Comparison of ENCODE assay signal across 21 cellular contexts in the genomic region with DNA sequence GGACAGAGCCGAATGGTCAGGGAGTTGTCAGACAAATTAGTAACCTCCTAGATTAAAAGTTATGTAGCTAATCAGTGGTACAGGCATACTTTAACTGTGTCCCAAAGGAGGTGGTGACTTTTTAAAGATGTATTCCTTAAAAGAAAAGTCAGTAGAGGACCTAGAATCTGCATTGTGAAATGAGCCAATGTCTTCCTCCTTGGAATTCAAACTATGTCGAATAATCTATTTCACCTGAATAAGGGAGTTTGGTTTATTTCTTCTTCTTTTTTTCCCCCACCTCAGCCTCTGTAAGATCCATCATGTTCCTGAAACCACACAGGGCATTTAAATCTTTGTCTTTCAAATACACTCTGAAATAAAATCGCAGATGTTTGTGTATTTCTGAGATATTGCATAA.
A peak's percentile ranks its signal among the peaks of the same experiment; 100 is the strongest.
DNase-seq lines count a peak whose midpoint lies in the region; ATAC-seq, FAIRE-seq and TF ChIP-seq lines count a peak whose summit lies in the region.
"Had no signal": no experiment of that assay in that cellular context is flagged by ENCODE, and none has a peak within 500 bp of the region (broad histone marks: within the 10 kb centered on the region; RNA-seq: fewer than 3 reads in every experiment).

No MANE protein-coding gene starts in this region.

- peaks cover 20% of the 10 kb centered on the region for H3K9me2 ChIP-seq in GM23338 (ENCODE audit: insufficient read depth)

- H2AK5ac ChIP-seq in IMR-90 (ENCODE audit: low read depth, low read length): no peak overlapping the region; the same call in 1 of the 2 replicates
- H2AK5ac ChIP-seq in H1 (ENCODE audit: low read depth, low read length): no peak overlapping the region

- CTCF ChIA-PET in IMR-90 (lab: Yijun Ruan, JAX): no interaction called here
- CTCF ChIA-PET in H1 (lab: Charles Lee; ENCODE audit: partially characterized antibody): interaction anchor here (0.8 to 1.4 kb wide), 3 partner anchors 10 to 425 kb away, joined by 3 to 8 read pairs (median 4); no protein-coding TSS in a partner anchor

- H3K56ac ChIP-seq in IMR-90 (ENCODE audit: extremely low read depth, insufficient read depth, low read length) (no peak overlapping the region), H1 (replicated peaks; ENCODE audit: insufficient read length, low read depth, low read length) (no peak overlapping the region)

- H3K27me3 ChIP-seq in GM23338 (ENCODE audit: insufficient read depth) (no peaks in the 10 kb centered on the region), IMR-90 (ENCODE audit: control insufficient read depth, insufficient read depth, low read length) (no peaks in the 10 kb centered on the region), H1 (replicated peaks in 1 of 4; ENCODE audit: control insufficient read depth in 3 of 4, extremely low read depth in 1 of 4, insufficient read depth in 3 of 4, low read length in 3 of 4) (no peaks in the 10 kb centered on the region; a peak in 1 of 7 replicates), neural progenitor cell (no peaks in the 10 kb centered on the region)
- H3K27me3 ChIP-seq: BLaER1 treated with 17β-estradiol and CSF1 and Interleukin-3, amounts not matched to agents 10 nM and 100 nM had no signal

- WGBS in IMR-90 (ENCODE audit: extremely low coverage in 2 of 2, insufficient read length in 1 of 2), 2 experiments: 67% methylated on average over 1 of the region's 3 CpGs; no CpG with 5 or more reads in 1 of the 2 experiments
- WGBS in H1 (ENCODE audit: extremely low coverage in 1 of 2, insufficient coverage in 1 of 2, insufficient read length in 1 of 2, insufficient replicate concordance in 2 of 2, low coverage in 1 of 2, low lambda C conversion rate in 2 of 2, missing lambda C conversion rate in 1 of 2), 2 experiments: 83% methylated on average over 3 of the region's 3 CpGs; no CpG with 5 or more reads in 1 of the 2 experiments

- H3K27ac ChIP-seq in GM23338 (ENCODE audit: low read depth): peak overlapping the region; percentile 5; the same call in 1 of the 2 replicates
- no peak overlapping the region for H3K27ac ChIP-seq in IMR-90 (ENCODE audit: insufficient read depth, low read length)
- H3K27ac ChIP-seq in H1 (ENCODE audit: low read depth, low read length): no peak overlapping the region
- H3K27ac ChIP-seq in neural progenitor cell: no peak overlapping the region
- H3K27ac ChIP-seq: 22Rv1; A549; BLaER1 treated with 17β-estradiol and CSF1 and Interleukin-3, amounts not matched to agents 10 nM and 100 nM; C4-2B had no signal

- H3K27me3 Mint-ChIP-seq in GM23338 (ENCODE audit: insufficient read depth, low read depth, poor library complexity): no peaks in the 10 kb centered on the region
- H3K27me3 Mint-ChIP-seq in neural progenitor cell (ENCODE audit: insufficient read depth, low read depth): peaks cover 4% of the 10 kb centered on the region
- H3K27me3 Mint-ChIP-seq: B cell; CD4-positive, alpha-beta T cell had no signal

- H3K23me2 ChIP-seq in H1 (ENCODE audit: low read depth, low read length): no peaks in the 10 kb centered on the region

- POLR2A ChIA-PET in IMR-90 (lab: Charles Lee; ENCODE audit: unreplicated experiment) (no interaction called here), H1 (lab: Charles Lee; ENCODE audit: partially characterized antibody) (no interaction called here)

- dilution Hi-C loops in IMR-90 (cut with HindIII; ENCODE audit: low sequenced_read_pairs, unreplicated experiment): no loop called here

- TF ChIP-seq POLR2A in IMR-90 (IDR thresholded peaks at IDR 0.05; ENCODE audit: low read depth, low read length) (no peak), H1 (IDR thresholded peaks at IDR 0.05; ENCODE audit: control extremely low read depth in 1 of 2, low read depth in 2 of 2, low read length in 2 of 2) (no peak)

- no peak overlapping the region for H4K8ac ChIP-seq in IMR-90 (ENCODE audit: low read depth in 2 of 2, low read length in 2 of 2)
- H4K8ac ChIP-seq in H1 (ENCODE audit: extremely low read depth, insufficient read depth, low read length): no peak overlapping the region

- H2BK120ac ChIP-seq in IMR-90 (ENCODE audit: low read depth, low read length): no peak overlapping the region
- no peak overlapping the region for H2BK120ac ChIP-seq in H1 (replicated peaks; ENCODE audit: low read depth, low read length)

- FAIRE-seq in H1 (lab: Jason Lieb, UNC): no peak
- FAIRE-seq: D721Med, G401.6, GM19239 had no signal

- no TSS peak for BruUV-seq in IMR-90 (replicated peaks; lab: Mats Ljungman, UMichigan)

- ATAC-seq in GM23338: no peak
- ATAC-seq in IMR-90 (ENCODE audit: low read depth): no peak
- ATAC-seq: A549; CD8-positive, alpha-beta T cell had no signal

- no peak overlapping the region for H3K9ac ChIP-seq in IMR-90 (ENCODE audit: low read depth, low read length)
- no peak overlapping the region for H3K9ac ChIP-seq in H1 (replicated peaks in 1 of 4; ENCODE audit: extremely low read depth in 1 of 4, low read depth in 3 of 4, low read length in 3 of 4)
- H3K9ac ChIP-seq in neural progenitor cell: no peak overlapping the region
- H3K9ac ChIP-seq: BLaER1 treated with 17β-estradiol and CSF1 and Interleukin-3, amounts not matched to agents 10 nM and 100 nM had no signal

- in situ Hi-C loops in IMR-90 (cut with MboI; ENCODE audit: low sequenced_read_pairs): no loop called here

- no peak overlapping the region for H3K4me3 ChIP-seq in GM23338
- H3K4me3 ChIP-seq in IMR-90 (ENCODE audit: insufficient read depth, low read depth, low read length): no peak overlapping the region
- no peak overlapping the region for H3K4me3 ChIP-seq in H1 (ENCODE audit: extremely low read depth in 1 of 4, insufficient read depth in 2 of 4, low read depth in 3 of 4, low read length in 4 of 4)
- H3K4me3 ChIP-seq in neural progenitor cell: no peak overlapping the region
- H3K4me3 ChIP-seq: A549; BLaER1 treated with 17β-estradiol and CSF1 and Interleukin-3, amounts not matched to agents 10 nM and 100 nM had no signal

- peaks cover 8% of the 10 kb centered on the region for H3K9me1 ChIP-seq in IMR-90 (ENCODE audit: insufficient read depth, low read length)

- no peak for TF ChIP-seq CTCF in GM23338 (conservative IDR thresholded peaks at IDR 0.05; ENCODE audit: low read depth in 2 of 2)
- no peak for TF ChIP-seq CTCF in IMR-90 (conservative IDR thresholded peaks at IDR 0.05; ENCODE audit: low read depth, low read length)
- TF ChIP-seq CTCF in H1 (IDR thresholded peaks at IDR 0.05; ENCODE audit: control extremely low read depth in 1 of 3, insufficient read depth in 1 of 3, low read depth in 1 of 3, low read length in 3 of 3): no peak
- no peak for TF ChIP-seq CTCF in neural progenitor cell (IDR thresholded peaks at IDR 0.05)

- H3K4me1 Mint-ChIP-seq in GM23338 (peaks cover 17% of the 10 kb centered on the region), neural progenitor cell (peaks cover 8% of the 10 kb centered on the region)
- H3K4me1 Mint-ChIP-seq: B cell had no signal

- H3K4me3 Mint-ChIP-seq in GM23338 (no peak overlapping the region), neural progenitor cell (no peak overlapping the region)
- H3K4me3 Mint-ChIP-seq: B cell; CD4-positive, alpha-beta T cell; CD8-positive, alpha-beta T cell had no signal

- H3K9me3 ChIP-seq in IMR-90 (ENCODE audit: control insufficient read depth, insufficient read depth, low read length): no peaks in the 10 kb centered on the region
- H3K9me3 ChIP-seq in H1 (ENCODE audit: insufficient read depth in 2 of 2, low read depth in 1 of 2, low read length in 1 of 2): no peaks in the 10 kb centered on the region
- no peaks in the 10 kb centered on the region for H3K9me3 ChIP-seq in neural progenitor cell (ENCODE audit: low read depth)
- H3K9me3 ChIP-seq: A549; BLaER1 treated with 17β-estradiol and CSF1 and Interleukin-3, amounts not matched to agents 10 nM and 100 nM; Caco-2 had no signal

- H3K36me3 ChIP-seq in GM23338 (ENCODE audit: insufficient read depth): no peaks in the 10 kb centered on the region
- no peaks in the 10 kb centered on the region for H3K36me3 ChIP-seq in IMR-90 (ENCODE audit: control insufficient read depth, insufficient read depth, low read length)
- no peaks in the 10 kb centered on the region for H3K36me3 ChIP-seq in H1 (ENCODE audit: control insufficient read depth in 2 of 4, insufficient read depth in 4 of 4, low read length in 3 of 4)
- no peaks in the 10 kb centered on the region for H3K36me3 ChIP-seq in neural progenitor cell
- H3K36me3 ChIP-seq: BLaER1 treated with 17β-estradiol and CSF1 and Interleukin-3, amounts not matched to agents 10 nM and 100 nM had no signal

- no peak overlapping the region for H2AK9ac ChIP-seq in IMR-90 (replicated peaks; ENCODE audit: low read depth, low read length, poor library complexity)

- H2BK20ac ChIP-seq in IMR-90 (ENCODE audit: low read depth, low read length) (peak overlapping the region; percentile 14; the same call in 1 of the 2 replicates), H1 (ENCODE audit: low read length) (no peak overlapping the region)

- H4K91ac ChIP-seq in IMR-90 (ENCODE audit: insufficient read depth, low read depth, low read length) (no peak overlapping the region), H1 (replicated peaks; ENCODE audit: insufficient read length, low read length) (no peak overlapping the region)

- no peaks in the 10 kb centered on the region for H4K20me1 ChIP-seq in GM23338 (replicated peaks; ENCODE audit: insufficient read depth)
- no peaks in the 10 kb centered on the region for H4K20me1 ChIP-seq in IMR-90 (ENCODE audit: insufficient read depth, low read length)
- H4K20me1 ChIP-seq in H1 (replicated peaks in 1 of 2; ENCODE audit: control insufficient read depth in 1 of 2, insufficient read depth in 2 of 2, low read length in 2 of 2): no peaks in the 10 kb centered on the region
- H4K20me1 ChIP-seq in neural progenitor cell (ENCODE audit: low read depth): no peaks in the 10 kb centered on the region
- H4K20me1 ChIP-seq: BLaER1 treated with 17β-estradiol and CSF1 and Interleukin-3, amounts not matched to agents 10 nM and 100 nM had no signal

- no peak overlapping the region for H3K23ac ChIP-seq in IMR-90 (ENCODE audit: low read depth, low read length)
- no peak overlapping the region for H3K23ac ChIP-seq in H1 (ENCODE audit: insufficient read length)

- H2BK15ac ChIP-seq in IMR-90 (ENCODE audit: low read depth, low read length): no peak overlapping the region
- H2BK15ac ChIP-seq in H1 (ENCODE audit: low read length): no peak overlapping the region

- no peaks in the 10 kb centered on the region for H3F3A ChIP-seq in GM23338 (replicated peaks; ENCODE audit: low read depth)
- H3F3A ChIP-seq in neural progenitor cell (ENCODE audit: low read depth): no peaks in the 10 kb centered on the region

- no peak overlapping the region for H4K5ac ChIP-seq in IMR-90 (ENCODE audit: low read depth, low read length)
- no peak overlapping the region for H4K5ac ChIP-seq in H1 (ENCODE audit: insufficient read length, low read depth, low read length)

- H3K4me1 ChIP-seq in GM23338 (ENCODE audit: insufficient read depth): peaks cover 17% of the 10 kb centered on the region
- peaks cover 10% of the 10 kb centered on the region for H3K4me1 ChIP-seq in IMR-90 (ENCODE audit: control insufficient read depth, insufficient read depth, low read length)
- peaks cover 0 to 4% (median 0%) of the 10 kb centered on the region in 4 experiments; a peak in 2 of 7 replicates for H3K4me1 ChIP-seq in H1 (replicated peaks in 1 of 4; ENCODE audit: control insufficient read depth in 3 of 4, insufficient read depth in 4 of 4, low read length in 3 of 4)
- H3K4me1 ChIP-seq in neural progenitor cell: no peaks in the 10 kb centered on the region
- H3K4me1 ChIP-seq: Caco-2 had no signal

- no peak overlapping the region for H2BK12ac ChIP-seq in H1 (ENCODE audit: low read depth, low read length)

- H3K14ac ChIP-seq in IMR-90 (replicated peaks; ENCODE audit: low read depth, low read length): no peak overlapping the region
- no peak overlapping the region for H3K14ac ChIP-seq in H1 (ENCODE audit: insufficient read length)

- H3K4me2 ChIP-seq in GM23338: 0 out of 2 replicates have a peak overlapping the region, but pooled peaks have one; percentile 8
- no peak overlapping the region for H3K4me2 ChIP-seq in IMR-90 (ENCODE audit: low read depth, low read length)
- H3K4me2 ChIP-seq in H1 (ENCODE audit: insufficient read depth in 1 of 2, low read depth in 2 of 2, low read length in 2 of 2): no peak overlapping the region
- no peak overlapping the region for H3K4me2 ChIP-seq in neural progenitor cell
- H3K4me2 ChIP-seq: A549; BLaER1 treated with 17β-estradiol and CSF1 and Interleukin-3, amounts not matched to agents 10 nM and 100 nM had no signal

- H3K79me2 ChIP-seq in GM23338 (replicated peaks; ENCODE audit: insufficient read depth): no peaks in the 10 kb centered on the region
- H3K79me2 ChIP-seq in H1 (ENCODE audit: control insufficient read depth in 1 of 2, insufficient read depth in 2 of 2, low read length in 2 of 2): no peaks in the 10 kb centered on the region
- no peaks in the 10 kb centered on the region for H3K79me2 ChIP-seq in neural progenitor cell (ENCODE audit: low read depth)

- H2AFZ ChIP-seq in GM23338 (no peak overlapping the region), IMR-90 (replicated peaks; ENCODE audit: low read length, poor library complexity) (no peak overlapping the region), H1 (ENCODE audit: low read length) (no peak overlapping the region), neural progenitor cell (replicated peaks) (no peak overlapping the region)

- H3K4ac ChIP-seq in IMR-90 (ENCODE audit: low read depth, low read length) (no peak overlapping the region), H1 (replicated peaks; ENCODE audit: insufficient read length, low read depth, low read length) (no peak overlapping the region)

- DNase-seq in GM23338 (ENCODE audit: low spot score): peak; percentile 51
- DNase-seq in IMR-90: no peak
- no peak for DNase-seq in H1 (ENCODE audit: low read depth in 1 of 2, low spot score in 2 of 2)
- no peak for DNase-seq in DMS53 treated with DMSO at 0.1 percent for 48 hours (lab: John Stamatoyannopoulos, UW; ENCODE audit: unreplicated experiment)
- DNase-seq in DMS53 (lab: John Stamatoyannopoulos, UW): no peak
- DNase-seq in neural progenitor cell (ENCODE audit: low spot score): no peak
- DNase-seq: AML-193; Caco-2; Calu3; CD4-positive, alpha-beta T cell; CD8-positive, alpha-beta T cell; DMS79 treated with DMSO at 0.1 percent for 48 hours; GF-D8 had no signal

- H3K79me1 ChIP-seq in IMR-90 (ENCODE audit: low read depth in 1 of 2, low read length in 2 of 2) (no peaks in the 10 kb centered on the region), H1 (ENCODE audit: low read depth, low read length) (no peaks in the 10 kb centered on the region)

- H3K18ac ChIP-seq in IMR-90 (ENCODE audit: low read depth, low read length) (no peak overlapping the region), H1 (ENCODE audit: extremely low read depth, low read length) (no peak overlapping the region)

- 0 out of 2 replicates have a peak overlapping the region, but pooled peaks have one; percentile 76 for H3K27ac Mint-ChIP-seq in GM23338
- no peak overlapping the region for H3K27ac Mint-ChIP-seq in neural progenitor cell
- H3K27ac Mint-ChIP-seq: B cell; CD4-positive, alpha-beta T cell; CD8-positive, alpha-beta T cell had no signal

- H3K9me3 Mint-ChIP-seq in GM23338 (no peaks in the 10 kb centered on the region), neural progenitor cell (peaks cover 2% of the 10 kb centered on the region)
- H3K9me3 Mint-ChIP-seq: CD4-positive, alpha-beta T cell; CD8-positive, alpha-beta T cell had no signal

- H3K36me3 Mint-ChIP-seq in GM23338 (ENCODE audit: low read depth): no peaks in the 10 kb centered on the region
- H3K36me3 Mint-ChIP-seq in neural progenitor cell: no peaks in the 10 kb centered on the region
- H3K36me3 Mint-ChIP-seq: CD8-positive, alpha-beta T cell had no signal

- H2BK5ac ChIP-seq in IMR-90 (ENCODE audit: low read depth, low read length, poor library complexity, severe bottlenecking) (no peak overlapping the region), H1 (ENCODE audit: low read depth, low read length) (no peak overlapping the region)

- TF ChIP-seq RAD21 in IMR-90 (IDR thresholded peaks at IDR 0.05; ENCODE audit: low read length) (no peak), H1 (IDR thresholded peaks at IDR 0.05 in 1 of 2, conservative IDR thresholded peaks at IDR 0.05 in 1 of 2; ENCODE audit: low read depth in 2 of 2, low read length in 2 of 2) (no peak)

- intact Hi-C loops in IMR-90 (cut with micrococcal nuclease): no loop called here

- no peak for TF ChIP-seq EP300 in H1 (IDR thresholded peaks at IDR 0.05; ENCODE audit: borderline replicate concordance in 1 of 2, low read depth in 2 of 2, low read length in 2 of 2)
